ENCODE assay signal across 2 cellular contexts in genomic region chr15:78766641-78767071, GRCh38. TPM values are rescaled to one million over a fixed set of nuclear protein-coding genes. Genes with fewer than 3 reads are reported as not detected.
"Had no signal": no experiment of that assay in that cellular context is flagged by ENCODE, and none has a peak within 500 bp of the region (broad histone marks: within the 10 kb centered on the region; RNA-seq: fewer than 3 reads in every experiment).

No MANE protein-coding gene starts in this region.

RNA-seq across cellular contexts. Expression of gene ADAMTS7, which starts 44.6 kb away (rescaled TPM):
- total RNA-seq: mononuclear cell had no signal
- polyA plus RNA-seq: naive thymus-derived CD4-positive, alpha-beta T cell had no signal
